Comparison of ENCODE assay signal across 18 cellular contexts in genomic region chr4:135098061-135098460, GRCh38.
A peak's percentile ranks its signal among the peaks of the same experiment; 100 is the strongest.
DNase-seq lines count a peak whose midpoint lies in the region; ATAC-seq, FAIRE-seq and TF ChIP-seq lines count a peak whose summit lies in the region.
"Had no signal": no experiment of that assay in that cellular context is flagged by ENCODE, and none has a peak within 500 bp of the region (broad histone marks: within the 10 kb centered on the region; RNA-seq: fewer than 3 reads in every experiment).

No MANE protein-coding gene starts in this region.

- no peak overlapping the region for H3K4ac ChIP-seq in neuronal stem cell (ENCODE audit: low read length)

- no peak overlapping the region for H4K8ac ChIP-seq in neuronal stem cell (ENCODE audit: low read depth, low read length)

- H3F3A ChIP-seq in GM23338 (replicated peaks; ENCODE audit: low read depth) = no peaks in the 10 kb centered on the region

- H3K27ac Mint-ChIP-seq in GM23338 = no peak overlapping the region
- no peak overlapping the region for H3K27ac Mint-ChIP-seq in activated naive CD8-positive, alpha-beta T cell treated with anti-CD3 and anti-CD28 coated beads, Interleukin-2, amount 50 U/mL, for 24 hours
- H3K27ac Mint-ChIP-seq: CD4-positive, alpha-beta memory T cell had no signal

- H3K79me1 ChIP-seq in neuronal stem cell (ENCODE audit: low read depth, low read length) = no peaks in the 10 kb centered on the region

- H4K20me1 ChIP-seq in GM23338 (replicated peaks; ENCODE audit: insufficient read depth) = no peaks in the 10 kb centered on the region
- no peaks in the 10 kb centered on the region for H4K20me1 ChIP-seq in OCI-LY3 (ENCODE audit: insufficient read depth, low read length)

- TF ChIP-seq CTCF in GM23338 (conservative IDR thresholded peaks at IDR 0.05; ENCODE audit: low read depth in 2 of 2) (no peak), OCI-LY3 (IDR thresholded peaks at IDR 0.05; ENCODE audit: low read depth, low read length) (no peak), bronchial epithelial cell (IDR thresholded peaks at IDR 0.05; ENCODE audit: insufficient read depth, low read length, severe bottlenecking) (no peak)

- H3K9me3 ChIP-seq in OCI-LY3 (ENCODE audit: insufficient read depth, low read length) = no peaks in the 10 kb centered on the region
- no peaks in the 10 kb centered on the region for H3K9me3 ChIP-seq in neuronal stem cell (replicated peaks in 1 of 2; ENCODE audit: control insufficient read depth in 2 of 2, insufficient read depth in 1 of 2, low read depth in 1 of 2, low read length in 2 of 2)
- H3K9me3 ChIP-seq: BE2C had no signal

- no peaks in the 10 kb centered on the region for H3K9me2 ChIP-seq in GM23338 (ENCODE audit: insufficient read depth)

- H2BK120ac ChIP-seq in neuronal stem cell (ENCODE audit: low read depth, low read length) = no peak overlapping the region

- no peak overlapping the region for H3K4me3 Mint-ChIP-seq in GM23338
- no peak overlapping the region for H3K4me3 Mint-ChIP-seq in activated naive CD8-positive, alpha-beta T cell treated with anti-CD3 and anti-CD28 coated beads, Interleukin-2, amount 50 U/mL, for 24 hours

- DNase-seq in GM23338 (ENCODE audit: low spot score) (no peak), bronchial epithelial cell (ENCODE audit: low read depth) (peak; percentile 1), neuronal stem cell (ENCODE audit: low spot score) (no peak), NCI-H345 treated with DMSO at 0.1 percent for 48 hours (lab: John Stamatoyannopoulos, UW; ENCODE audit: unreplicated experiment) (no peak)
- DNase-seq in activated naive CD8-positive, alpha-beta T cell treated with anti-CD3 and anti-CD28 coated beads, Interleukin-2, amount 50 U/mL, for 24 hours = no peak
- no peak for DNase-seq in effector CD8-positive, alpha-beta T cell (lab: John Stamatoyannopoulos, UW)
- DNase-seq: BE2C; CD4-positive, alpha-beta memory T cell; DMS153; DMS79 treated with DMSO at 0.1 percent for 48 hours; EL; GOT3; HCEC 1CT; IMR-90 had no signal

- H3K27ac ChIP-seq in GM23338 (ENCODE audit: low read depth) (no peak overlapping the region), OCI-LY3 (ENCODE audit: low read length) (no peak overlapping the region), neuronal stem cell (replicated peaks; ENCODE audit: low read length) (no peak overlapping the region)
- H3K27ac ChIP-seq: C4-2B had no signal

- H3K27me3 ChIP-seq in GM23338 (ENCODE audit: insufficient read depth) (no peaks in the 10 kb centered on the region), OCI-LY3 (ENCODE audit: low read depth, low read length) (no peaks in the 10 kb centered on the region), bronchial epithelial cell (ENCODE audit: control insufficient read depth, insufficient read depth, low read length) (no peaks in the 10 kb centered on the region), neuronal stem cell (ENCODE audit: control insufficient read depth in 3 of 3, insufficient read depth in 3 of 3, low read depth in 1 of 3, low read length in 3 of 3) (no peaks in the 10 kb centered on the region)
- H3K27me3 ChIP-seq: BE2C had no signal

- WGBS in neuronal stem cell (ENCODE audit: extremely low coverage in 2 of 2, insufficient read length in 2 of 2, insufficient replicate concordance in 1 of 2), 2 donors = no CpG with 5 or more reads among the region's 2 CpGs

- peaks cover 5% of the 10 kb centered on the region; the same call in 2 of the 3 replicates for H3K4me1 Mint-ChIP-seq in GM23338
- H3K4me1 Mint-ChIP-seq in activated naive CD8-positive, alpha-beta T cell treated with anti-CD3 and anti-CD28 coated beads, Interleukin-2, amount 50 U/mL, for 24 hours = no peaks in the 10 kb centered on the region
- H3K4me1 Mint-ChIP-seq: CD4-positive, alpha-beta memory T cell had no signal

- H3K27me3 Mint-ChIP-seq in GM23338 (ENCODE audit: insufficient read depth, low read depth, poor library complexity) = no peaks in the 10 kb centered on the region
- H3K27me3 Mint-ChIP-seq in activated naive CD8-positive, alpha-beta T cell treated with anti-CD3 and anti-CD28 coated beads, Interleukin-2, amount 50 U/mL, for 24 hours = no peaks in the 10 kb centered on the region
- H3K27me3 Mint-ChIP-seq: CD4-positive, alpha-beta memory T cell had no signal

- H2BK12ac ChIP-seq in neuronal stem cell (ENCODE audit: low read length) = no peak overlapping the region

- H2AFZ ChIP-seq in GM23338 = 0 out of 2 replicates have a peak overlapping the region, but pooled peaks have one; percentile 25
- H2AFZ ChIP-seq in OCI-LY3 (ENCODE audit: low read depth, low read length) = peak overlapping the region; percentile 58; the same call in 1 of the 2 replicates
- peak overlapping the region; percentile 12 for H2AFZ ChIP-seq in neuronal stem cell (ENCODE audit: low read length)

- no peak overlapping the region for H3K18ac ChIP-seq in neuronal stem cell (ENCODE audit: low read length)

- no peak for FAIRE-seq in bronchial epithelial cell (lab: Jason Lieb, UNC)
- FAIRE-seq: D721Med, GM12892 had no signal

- no peaks in the 10 kb centered on the region for H3K36me3 Mint-ChIP-seq in GM23338 (ENCODE audit: low read depth)
- H3K36me3 Mint-ChIP-seq in activated naive CD8-positive, alpha-beta T cell treated with anti-CD3 and anti-CD28 coated beads, Interleukin-2, amount 50 U/mL, for 24 hours (ENCODE audit: low read depth) = no peaks in the 10 kb centered on the region
- H3K36me3 Mint-ChIP-seq: CD4-positive, alpha-beta memory T cell had no signal

- H2AK5ac ChIP-seq in neuronal stem cell (ENCODE audit: low read depth, low read length) = no peak overlapping the region

- no peak for ATAC-seq in GM23338
- ATAC-seq in activated naive CD8-positive, alpha-beta T cell treated with anti-CD3 and anti-CD28 coated beads, Interleukin-2, amount 50 U/mL, for 24 hours = no peak

- no peaks in the 10 kb centered on the region for H3K9me3 Mint-ChIP-seq in GM23338
- H3K9me3 Mint-ChIP-seq in activated naive CD8-positive, alpha-beta T cell treated with anti-CD3 and anti-CD28 coated beads, Interleukin-2, amount 50 U/mL, for 24 hours = no peaks in the 10 kb centered on the region

- H3K79me2 ChIP-seq in GM23338 (replicated peaks; ENCODE audit: insufficient read depth) (no peaks in the 10 kb centered on the region), OCI-LY3 (ENCODE audit: low read length) (no peaks in the 10 kb centered on the region)

- H3K9ac ChIP-seq in OCI-LY3 (ENCODE audit: low read length) (no peak overlapping the region), neuronal stem cell (ENCODE audit: low read depth, low read length, poor library complexity) (no peak overlapping the region)

- H2BK15ac ChIP-seq in neuronal stem cell (ENCODE audit: low read length) = no peak overlapping the region

- H3K14ac ChIP-seq in neuronal stem cell (ENCODE audit: low read length) = no peak overlapping the region

- H3K23ac ChIP-seq in neuronal stem cell (ENCODE audit: low read depth, low read length, poor library complexity) = no peak overlapping the region

- H4K91ac ChIP-seq in neuronal stem cell (ENCODE audit: low read depth, low read length, poor library complexity) = no peak overlapping the region

- H3K36me3 ChIP-seq in GM23338 (ENCODE audit: insufficient read depth) = no peaks in the 10 kb centered on the region
- H3K36me3 ChIP-seq in OCI-LY3 (replicated peaks; ENCODE audit: low read depth, low read length) = no peaks in the 10 kb centered on the region
- no peaks in the 10 kb centered on the region for H3K36me3 ChIP-seq in bronchial epithelial cell (ENCODE audit: control insufficient read depth, insufficient read depth, low read length)
- no peaks in the 10 kb centered on the region for H3K36me3 ChIP-seq in neuronal stem cell (replicated peaks in 1 of 2; ENCODE audit: control insufficient read depth in 2 of 2, insufficient read depth in 2 of 2, low read length in 2 of 2)
- H3K36me3 ChIP-seq: BE2C had no signal

- H3K4me2 ChIP-seq in GM23338 (no peak overlapping the region), OCI-LY3 (ENCODE audit: low read length) (no peak overlapping the region), neuronal stem cell (ENCODE audit: insufficient read depth, low read length, poor library complexity, severe bottlenecking) (no peak overlapping the region)

- H3K4me1 ChIP-seq in GM23338 (ENCODE audit: insufficient read depth) (no peaks in the 10 kb centered on the region), OCI-LY3 (ENCODE audit: low read length) (no peaks in the 10 kb centered on the region), neuronal stem cell (ENCODE audit: control insufficient read depth in 2 of 2, insufficient read depth in 1 of 2, low read depth in 1 of 2, low read length in 2 of 2) (no peaks in the 10 kb centered on the region)
- H3K4me1 ChIP-seq: BE2C had no signal

- no peak overlapping the region for H2BK5ac ChIP-seq in neuronal stem cell (ENCODE audit: low read length)

- H3K4me3 ChIP-seq in GM23338 (no peak overlapping the region), OCI-LY3 (ENCODE audit: low read length) (no peak overlapping the region), bronchial epithelial cell (ENCODE audit: low read depth, low read length) (no peak overlapping the region), neuronal stem cell (ENCODE audit: low read length in 2 of 2) (no peak overlapping the region)

TF ChIP-seq in GM23338, 12 proteins besides CTCF, POLR2A, EP300 and RAD21 (continues in another document):
- TF ChIP-seq EZH2phosphoT487 (IDR thresholded peaks at IDR 0.05; ENCODE audit: unreplicated experiment) = no peak
- TF ChIP-seq, protein P1, sequence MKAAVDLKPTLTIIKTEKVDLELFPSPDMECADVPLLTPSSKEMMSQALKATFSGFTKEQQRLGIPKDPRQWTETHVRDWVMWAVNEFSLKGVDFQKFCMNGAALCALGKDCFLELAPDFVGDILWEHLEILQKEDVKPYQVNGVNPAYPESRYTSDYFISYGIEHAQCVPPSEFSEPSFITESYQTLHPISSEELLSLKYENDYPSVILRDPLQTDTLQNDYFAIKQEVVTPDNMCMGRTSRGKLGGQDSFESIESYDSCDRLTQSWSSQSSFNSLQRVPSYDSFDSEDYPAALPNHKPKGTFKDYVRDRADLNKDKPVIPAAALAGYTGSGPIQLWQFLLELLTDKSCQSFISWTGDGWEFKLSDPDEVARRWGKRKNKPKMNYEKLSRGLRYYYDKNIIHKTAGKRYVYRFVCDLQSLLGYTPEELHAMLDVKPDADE (IDR thresholded peaks at IDR 0.05) = no peak
